In genomic region chr9:91071185-91071990, GRCh38 we compare ENCODE assay signal across 8 cellular contexts.
DNase-seq lines count a peak whose midpoint lies in the region; ATAC-seq and TF ChIP-seq lines count a peak whose summit lies in the region.

No MANE protein-coding gene starts in this region.

- H3K9me3 Mint-ChIP-seq in Calu3 (ENCODE audit: low read depth, unreplicated experiment) (no peaks in the 10 kb centered on the region), brain (no peaks in the 10 kb centered on the region)

- BruUV-seq in Calu3 (replicated peaks; lab: Mats Ljungman, UMichigan), result no TSS peak

- H3K4me1 Mint-ChIP-seq in Calu3 (ENCODE audit: low read depth, unreplicated experiment) (peaks cover 10% of the 10 kb centered on the region), brain (peaks cover 7% of the 10 kb centered on the region)

- peak; percentile 45 for DNase-seq in Calu3
- DNase-seq in SK-N-DZ (ENCODE audit: low spot score), result peak; percentile 69
- DNase-seq in psoas muscle, result peak; percentile 49 to 79
- no peak for DNase-seq in NCI-H2107 treated with DMSO at 0.1 percent for 48 hours (lab: John Stamatoyannopoulos, UW; ENCODE audit: unreplicated experiment)
- DNase-seq in medulla oblongata (ENCODE audit: extremely low spot score), result no peak
- no peak for DNase-seq in iPS-NIHi7 (ENCODE audit: extremely low spot score)

- intact Hi-C loops in Calu3 (cut with micrococcal nuclease; ENCODE audit: unreplicated experiment) (no loop called here), psoas muscle (cut with DNase I) (no loop called here)

- no peaks in the 10 kb centered on the region for H3K27me3 ChIP-seq in psoas muscle (ENCODE audit: insufficient read depth in 3 of 3, low read length in 2 of 3)

- H3K36me3 Mint-ChIP-seq in Calu3 (ENCODE audit: insufficient read depth, unreplicated experiment), result no peaks in the 10 kb centered on the region
- H3K36me3 Mint-ChIP-seq in brain, result no peaks in the 10 kb centered on the region

- TF ChIP-seq CTCF in Calu3 (IDR thresholded peaks at IDR 0.05; ENCODE audit: unreplicated experiment) (no peak), brain (conservative IDR thresholded peaks at IDR 0.05) (no peak), psoas muscle (IDR thresholded peaks at IDR 0.05) (no peak)

- no peak overlapping the region for H3K4me3 Mint-ChIP-seq in Calu3 (ENCODE audit: low read depth, unreplicated experiment)
- no peak overlapping the region for H3K4me3 Mint-ChIP-seq in brain

- CTCF ChIA-PET in Calu3 (lab: Charles Lee), result interaction anchor here (1.0 to 1.5 kb wide), 5 partner anchors 9 to 355 kb away, joined by 3 to 7 read pairs (median 4); partner anchors contain the start of gene NFIL3

- H3K27me3 Mint-ChIP-seq in Calu3 (ENCODE audit: unreplicated experiment) (peaks cover 5% of the 10 kb centered on the region), brain (peaks cover 4% of the 10 kb centered on the region)

- peaks cover 23% of the 10 kb centered on the region for H3K4me1 ChIP-seq in psoas muscle

- peak overlapping the region; percentile 82 for H3K27ac ChIP-seq in psoas muscle

- H3K27ac Mint-ChIP-seq in Calu3 (ENCODE audit: unreplicated experiment), result peak overlapping the region; percentile 88
- H3K27ac Mint-ChIP-seq in brain, result peak overlapping the region in 4 of 5 experiments; percentile 51 to 96 (median 75)

- ATAC-seq in psoas muscle, result peak; percentile 92 to 93 (median 92)
- no peak for ATAC-seq in esophagus mucosa

- no peaks in the 10 kb centered on the region for H3K9me3 ChIP-seq in psoas muscle

- H3K4me3 ChIP-seq in psoas muscle, result no peak overlapping the region

- WGBS in psoas muscle, 3 donors, result 44 to 74% (median 48%) methylated on average over 17 of the region's 17 CpGs

- H3K36me3 ChIP-seq in psoas muscle (ENCODE audit: insufficient read depth in 1 of 2, low read depth in 1 of 2), result no peaks in the 10 kb centered on the region

Comparison
In these comparisons a context has a peak if more than half of its experiments do, and no peak if none do; other contexts are left out.
1. DNase-seq: peak in Calu3 (single experiment), SK-N-DZ (single experiment) and psoas muscle (2 of 2); none in NCI-H2107 treated with DMSO at 0.1 percent for 48 hours (single experiment), medulla oblongata (single experiment) and iPS-NIHi7 (single experiment).